Comparison of ENCODE assay signal across 14 cellular contexts in genomic region chr4:108139089-108139488, GRCh38. TPM values are rescaled to one million over a fixed set of nuclear protein-coding genes. Genes with fewer than 3 reads are reported as not detected.
A peak's percentile ranks its signal among the peaks of the same experiment; 100 is the strongest.
DNase-seq lines count a peak whose midpoint lies in the region; ATAC-seq and TF ChIP-seq lines count a peak whose summit lies in the region.
"Had no signal": no experiment of that assay in that cellular context is flagged by ENCODE, and none has a peak within 500 bp of the region (broad histone marks: within the 10 kb centered on the region; RNA-seq: fewer than 3 reads in every experiment).

No MANE protein-coding gene starts in this region.

- peaks cover 84% of the 10 kb centered on the region for H3K4me1 Mint-ChIP-seq in activated CD4-positive, alpha-beta T cell treated with anti-CD3 and anti-CD28 coated beads, Interleukin-2, amount 10 ng/mL, durations not matched to agents 24 days and 14 days

- ATAC-seq in HG02642 (IDR thresholded peaks at IDR 0.05; ENCODE audit: poor library complexity, unreplicated experiment) (peak; percentile 65), HG03196 (IDR thresholded peaks at IDR 0.05; ENCODE audit: unreplicated experiment) (no peak), HG02623 (IDR thresholded peaks at IDR 0.05; ENCODE audit: unreplicated experiment) (no peak)
- ATAC-seq: heart left ventricle, upper lobe of right lung had no signal

- H3K27ac ChIP-seq in SK-N-MC (peak overlapping the region; percentile 42; the same call in 1 of the 2 replicates), smooth muscle cell (ENCODE audit: low read depth) (peak overlapping the region; percentile 33)
- H3K27ac ChIP-seq: heart left ventricle, upper lobe of right lung had no signal

- WGBS in smooth muscle cell (ENCODE audit: low lambda C conversion rate), result 64% methylated on average over 2 of the region's 2 CpGs

- peaks cover 2% of the 10 kb centered on the region for H3F3A ChIP-seq in smooth muscle cell (ENCODE audit: low read depth)

- H3K9me3 Mint-ChIP-seq in activated CD4-positive, alpha-beta T cell treated with anti-CD3 and anti-CD28 coated beads, Interleukin-2, amount 10 ng/mL, durations not matched to agents 24 days and 14 days, result no peaks in the 10 kb centered on the region

- H3K4me3 ChIP-seq in SK-N-MC (no peak overlapping the region), smooth muscle cell (no peak overlapping the region)
- H3K4me3 ChIP-seq: heart left ventricle, upper lobe of right lung had no signal

- TF ChIP-seq CTCF in smooth muscle cell (IDR thresholded peaks at IDR 0.05; ENCODE audit: borderline replicate concordance, insufficient read depth, poor library complexity, severe bottlenecking), result no peak

- H3K36me3 ChIP-seq in SK-N-MC (ENCODE audit: insufficient read depth, low read length) (no peaks in the 10 kb centered on the region; the same call in 1 of the 2 replicates), smooth muscle cell (ENCODE audit: low read depth) (no peaks in the 10 kb centered on the region)
- H3K36me3 ChIP-seq: heart left ventricle, upper lobe of right lung had no signal

- H3K9ac ChIP-seq in SK-N-MC (ENCODE audit: insufficient read length) (no peak overlapping the region), smooth muscle cell (ENCODE audit: low read depth) (no peak overlapping the region)

- no peaks in the 10 kb centered on the region for H3K27me3 ChIP-seq in smooth muscle cell (ENCODE audit: low read depth)

- H3K36me3 Mint-ChIP-seq in activated CD4-positive, alpha-beta T cell treated with anti-CD3 and anti-CD28 coated beads, Interleukin-2, amount 10 ng/mL, durations not matched to agents 24 days and 14 days (ENCODE audit: low read depth), result peaks cover 35% of the 10 kb centered on the region

- H3K9me3 ChIP-seq in SK-N-MC (ENCODE audit: low read depth, low read length) (no peaks in the 10 kb centered on the region), smooth muscle cell (replicated peaks; ENCODE audit: low read depth) (no peaks in the 10 kb centered on the region)
- H3K9me3 ChIP-seq: upper lobe of right lung had no signal

- H3K4me3 Mint-ChIP-seq in activated CD4-positive, alpha-beta T cell treated with anti-CD3 and anti-CD28 coated beads, Interleukin-2, amount 10 ng/mL, durations not matched to agents 24 days and 14 days, result peak overlapping the region; percentile 84

- H3K4me2 ChIP-seq in smooth muscle cell, result no peak overlapping the region

- H3K4me1 ChIP-seq in smooth muscle cell (ENCODE audit: low read depth), result peaks cover 20% of the 10 kb centered on the region
- H3K4me1 ChIP-seq: upper lobe of right lung had no signal

- H4K20me1 ChIP-seq in smooth muscle cell (ENCODE audit: low read depth), result peaks cover 88% of the 10 kb centered on the region

- peak overlapping the region; percentile 97 for H3K27ac Mint-ChIP-seq in activated CD4-positive, alpha-beta T cell treated with anti-CD3 and anti-CD28 coated beads, Interleukin-2, amount 10 ng/mL, durations not matched to agents 24 days and 14 days

- intact Hi-C loops in activated CD4-positive, alpha-beta T cell treated with anti-CD3 and anti-CD28 coated beads, Interleukin-2, amount 10 ng/mL, durations not matched to agents 24 days and 14 days (cut with micrococcal nuclease), result loop anchor here (1.0 to 2.0 kb wide), 3 partner anchors 22 to 31 kb away; no protein-coding TSS in a partner anchor

- DNase-seq in activated CD4-positive, alpha-beta T cell treated with anti-CD3 and anti-CD28 coated beads, Interleukin-2, amount 10 ng/mL, durations not matched to agents 24 days and 14 days, result peak; percentile 58
- DNase-seq in activated CD4-positive, alpha-beta T cell treated with anti-CD3 and anti-CD28 coated beads for 4 hours, result no peak
- no peak for DNase-seq in SK-N-MC (ENCODE audit: low read depth, low spot score)
- no peak for DNase-seq in smooth muscle cell (lab: John Stamatoyannopoulos, UW; ENCODE audit: unreplicated experiment)
- no peak for DNase-seq in NCI-H2196 (lab: John Stamatoyannopoulos, UW; ENCODE audit: unreplicated experiment)
- DNase-seq: heart left ventricle, NCI-H345, retina, RPMI8226, upper lobe of right lung had no signal

- H3K79me2 ChIP-seq in smooth muscle cell (ENCODE audit: low read depth), result peaks cover 97% of the 10 kb centered on the region

- no peaks in the 10 kb centered on the region for H3K27me3 Mint-ChIP-seq in activated CD4-positive, alpha-beta T cell treated with anti-CD3 and anti-CD28 coated beads, Interleukin-2, amount 10 ng/mL, durations not matched to agents 24 days and 14 days

- no peak overlapping the region for H2AFZ ChIP-seq in smooth muscle cell (ENCODE audit: low read depth)

RNA-seq across cellular contexts. Expression of gene LEF1, which starts 29.6 kb away (rescaled TPM):
- 131 and 141 TPM in 2 replicates for total RNA-seq in activated CD4-positive, alpha-beta T cell treated with anti-CD3 and anti-CD28 coated beads, Interleukin-2, amount 10 ng/mL, durations not matched to agents 24 days and 14 days
- 82.1 and 96.2 TPM in 2 replicates for total RNA-seq in smooth muscle cell
- polyA plus RNA-seq in smooth muscle cell, result 66.9 and 87.3 TPM in 2 replicates
- total RNA-seq: G401 had no signal
